ENCODE assay signal across 3 cellular contexts in genomic region chr14:99742074-99742473, GRCh38.
TF ChIP-seq lines count a peak whose summit lies in the region.

No MANE protein-coding gene starts in this region.

TF ChIP-seq in SK-N-SH, 30 proteins besides CTCF, POLR2A, EP300 and RAD21:
- TF ChIP-seq MXI1 (IDR thresholded peaks at IDR 0.05; ENCODE audit: low read depth, low read length) (no peak), SIN3A (IDR thresholded peaks at IDR 0.05; ENCODE audit: borderline replicate concordance, low read depth, low read length) (no peak), SMC3 (IDR thresholded peaks at IDR 0.05; ENCODE audit: low read depth, low read length) (no peak), NFIC (IDR thresholded peaks at IDR 0.05; ENCODE audit: borderline replicate concordance) (no peak), RFX5 (IDR thresholded peaks at IDR 0.05; ENCODE audit: low read length) (peak; percentile 68), GABPA (IDR thresholded peaks at IDR 0.05; ENCODE audit: low read depth) (no peak), NRF1 (IDR thresholded peaks at IDR 0.05; ENCODE audit: low read depth, low read length) (no peak), TEAD4 (IDR thresholded peaks at IDR 0.05; ENCODE audit: borderline replicate concordance, insufficient read depth) (no peak), JUND (IDR thresholded peaks at IDR 0.05) (no peak)
TF ChIP-seq in SK-N-SH: peak in this region for 1.

TF ChIP-seq in SK-N-SH treated with all-trans-retinoic acid at 6 μM for 48 hours, 23 proteins besides CTCF, POLR2A, EP300 and RAD21:
- TF ChIP-seq PATZ1 (CRISPR knock-in tag; IDR thresholded peaks at IDR 0.05; ENCODE audit: borderline replicate concordance) = no peak
- no peak for TF ChIP-seq TCF4 (CRISPR knock-in tag; IDR thresholded peaks at IDR 0.05; ENCODE audit: borderline replicate concordance)
- no peak for TF ChIP-seq ISL1 (CRISPR knock-in tag; IDR thresholded peaks at IDR 0.05)
- TF ChIP-seq TOX (CRISPR knock-in tag; IDR thresholded peaks at IDR 0.05; ENCODE audit: borderline replicate concordance) = no peak
- no peak for TF ChIP-seq PPARA (CRISPR knock-in tag; IDR thresholded peaks at IDR 0.05; ENCODE audit: borderline replicate concordance)
- TF ChIP-seq SNAI2 (CRISPR knock-in tag; IDR thresholded peaks at IDR 0.05) = no peak
- TF ChIP-seq ESRRG (CRISPR knock-in tag; IDR thresholded peaks at IDR 0.05) = no peak
- no peak for TF ChIP-seq POU6F1 (CRISPR knock-in tag; IDR thresholded peaks at IDR 0.05; ENCODE audit: borderline replicate concordance, low read depth)
- TF ChIP-seq ZNF70 (CRISPR knock-in tag; IDR thresholded peaks at IDR 0.05) = no peak
- no peak for TF ChIP-seq CREB5 (CRISPR knock-in tag; IDR thresholded peaks at IDR 0.05; ENCODE audit: low read depth)
- TF ChIP-seq ZFP30 (CRISPR knock-in tag; IDR thresholded peaks at IDR 0.05) = no peak
- no peak for TF ChIP-seq ARNTL (CRISPR knock-in tag; IDR thresholded peaks at IDR 0.05; ENCODE audit: borderline replicate concordance, low read depth)
- no peak for TF ChIP-seq ZNF565 (CRISPR knock-in tag; conservative IDR thresholded peaks at IDR 0.05; ENCODE audit: low read depth)
- no peak for TF ChIP-seq BACH2 (CRISPR knock-in tag; IDR thresholded peaks at IDR 0.05; ENCODE audit: borderline replicate concordance)

TF ChIP-seq in GM12878, 131 proteins besides CTCF, POLR2A, EP300 and RAD21:
- 0 out of 2 replicates have a peak, but pooled peaks have one; percentile 33 for TF ChIP-seq CREB1 (IDR thresholded peaks at IDR 0.05; ENCODE audit: low read depth)
- TF ChIP-seq FOXM1 (IDR thresholded peaks at IDR 0.05; ENCODE audit: low read depth, low read length) = no peak
- peak; percentile 90 for TF ChIP-seq RFX5 (IDR thresholded peaks at IDR 0.05; ENCODE audit: low read depth, low read length)
